In genomic region chr19:11380653-11381534, GRCh38 we compare ENCODE assay signal across 8 cellular contexts. TPM values are rescaled to one million over a fixed set of nuclear protein-coding genes. Genes with fewer than 3 reads are reported as not detected.
DNase-seq lines count a peak whose midpoint lies in the region; ATAC-seq and FAIRE-seq lines count a peak whose summit lies in the region.

No MANE protein-coding gene starts in this region.

- H3K36me3 ChIP-seq in KOPT-K1 (ENCODE audit: insufficient read depth, low read length) = no peaks in the 10 kb centered on the region

- peak; percentile 68 for ATAC-seq in GM21825 (IDR thresholded peaks at IDR 0.05; ENCODE audit: unreplicated experiment)

- no peaks in the 10 kb centered on the region for H3K9me3 ChIP-seq in KOPT-K1 (ENCODE audit: insufficient read depth, low read length, poor library complexity, severe bottlenecking)

- DNase-seq in EL = peak; percentile 98
- DNase-seq in SIG-M5 treated with dmso at 0.1 percent for 504 hours (lab: John Stamatoyannopoulos, UW; ENCODE audit: unreplicated experiment) = peak; percentile 99
- DNase-seq in activated naive CD4-positive, alpha-beta T cell (lab: John Stamatoyannopoulos, UW) = peak; percentile 67 to 95 (median 86)
- DNase-seq in frontal cortex (ENCODE audit: low spot score in 2 of 2) = peak; percentile 98 to 99
- DNase-seq in non-pigmented ciliary epithelial cell (ENCODE audit: low read depth) = peak; percentile 71
- peak; percentile 98 for DNase-seq in superior temporal gyrus (ENCODE audit: extremely low spot score)

- no peak for FAIRE-seq in frontal cortex (lab: Jason Lieb, UNC)

- peak overlapping the region; percentile 77 for H3K27ac ChIP-seq in KOPT-K1 (ENCODE audit: low read depth, low read length, poor library complexity, severe bottlenecking)

RNA-seq across cellular contexts. Expression of gene EPOR, which starts 3.2 kb away (rescaled TPM):
- 3.3 TPM for total RNA-seq in frontal cortex

RNA-seq across cellular contexts. Expression of gene SWSAP1, which starts 6.4 kb away (rescaled TPM):
- total RNA-seq in frontal cortex = 0.82 TPM

RNA-seq across cellular contexts. Expression of gene PLPPR2, which starts 25.7 kb away (rescaled TPM):
- total RNA-seq in frontal cortex = 30.6 TPM

RNA-seq across cellular contexts. Expression of gene CCDC159, which starts 34.6 kb away (rescaled TPM):
- 2.9 TPM for total RNA-seq in frontal cortex

RNA-seq across cellular contexts. Expression of gene TMEM205, which starts 34.8 kb away (rescaled TPM):
- total RNA-seq in frontal cortex = 27.7 TPM

Comparison
In these comparisons a context has a peak if more than half of its experiments do, and no peak if none do; other contexts are left out.
1. Peak in every context shown above with its lines: DNase-seq, ATAC-seq and H3K27ac ChIP-seq.